Comparison of ENCODE assay signal across 21 cellular contexts in the genomic region with DNA sequence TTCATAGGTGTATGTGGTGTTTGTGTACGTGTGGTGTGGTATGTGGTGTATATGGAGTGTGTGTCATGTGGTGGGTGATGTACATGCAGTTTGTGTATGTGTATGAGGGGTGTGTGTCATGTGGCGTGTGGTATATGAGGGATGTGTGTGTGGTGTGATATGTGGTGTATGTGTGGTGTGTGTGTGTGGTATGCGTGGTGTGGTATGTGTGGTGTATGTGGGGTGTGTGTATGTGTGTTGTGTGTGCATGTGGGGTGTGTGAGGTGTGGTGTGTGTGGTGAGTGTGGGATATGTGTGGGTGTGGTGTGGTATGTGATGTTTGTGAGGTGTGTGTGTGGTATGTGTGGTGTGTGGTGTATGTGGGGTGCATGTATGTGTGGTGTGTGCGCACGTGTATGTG.
DNase-seq lines count a peak whose midpoint lies in the region; ATAC-seq, FAIRE-seq and TF ChIP-seq lines count a peak whose summit lies in the region.
"Had no signal": no experiment of that assay in that cellular context is flagged by ENCODE, and none has a peak within 500 bp of the region (broad histone marks: within the 10 kb centered on the region; RNA-seq: fewer than 3 reads in every experiment).

No MANE protein-coding gene starts in this region.

- H3K4ac ChIP-seq in neuronal stem cell (ENCODE audit: low read length), result no peak overlapping the region

- peak; percentile 94 for FAIRE-seq in bronchial epithelial cell (lab: Jason Lieb, UNC)
- FAIRE-seq: A549, D721Med, G401.6, GM12891, GM19239, H54 had no signal

- H4K91ac ChIP-seq in neuronal stem cell (ENCODE audit: low read depth, low read length, poor library complexity), result no peak overlapping the region

- no peak overlapping the region for H2BK5ac ChIP-seq in neuronal stem cell (ENCODE audit: low read length)

- H3K4me2 ChIP-seq in neuronal stem cell (ENCODE audit: insufficient read depth, low read length, poor library complexity, severe bottlenecking), result no peak overlapping the region
- H3K4me2 ChIP-seq: A549 had no signal

- peaks cover 0 to 3% of the 10 kb centered on the region in 2 donors for H3K4me1 ChIP-seq in neuronal stem cell (ENCODE audit: control insufficient read depth in 2 of 2, insufficient read depth in 1 of 2, low read depth in 1 of 2, low read length in 2 of 2)
- H3K4me1 ChIP-seq: A549, Caco-2 had no signal

- H3K9ac ChIP-seq in neuronal stem cell (ENCODE audit: low read depth, low read length, poor library complexity), result no peak overlapping the region
- H3K9ac ChIP-seq: GM23248 had no signal

- no peak overlapping the region for H3K27ac Mint-ChIP-seq in stimulated activated naive CD8-positive, alpha-beta T cell treated with anti-CD3 and anti-CD28 coated beads, Interleukin-15, amount 100 ng/mL, for 72 hours
- H3K27ac Mint-ChIP-seq: CD4-positive, alpha-beta T cell; HFFc6 had no signal

- no peaks in the 10 kb centered on the region for H3K79me1 ChIP-seq in neuronal stem cell (ENCODE audit: low read depth, low read length)

- H2AFZ ChIP-seq in neuronal stem cell (ENCODE audit: low read length), result no peak overlapping the region
- H2AFZ ChIP-seq: GM23248 had no signal

- H3K4me1 Mint-ChIP-seq in stimulated activated naive CD8-positive, alpha-beta T cell treated with anti-CD3 and anti-CD28 coated beads, Interleukin-15, amount 100 ng/mL, for 72 hours, result no peaks in the 10 kb centered on the region

- no peak overlapping the region for H3K18ac ChIP-seq in neuronal stem cell (ENCODE audit: low read length)

- 100% methylated on average over 1 to 3 of the region's 5 CpGs for WGBS in neuronal stem cell (ENCODE audit: extremely low coverage in 2 of 2, insufficient read length in 2 of 2, insufficient replicate concordance in 1 of 2), 2 donors

- no peak for DNase-seq in stimulated activated naive CD8-positive, alpha-beta T cell treated with anti-CD3 and anti-CD28 coated beads, Interleukin-15, amount 100 ng/mL, for 72 hours
- DNase-seq in stimulated activated naive CD8-positive, alpha-beta T cell treated with anti-CD3 and anti-CD28 coated beads, Interleukin-15, Interleukin-2, amounts not matched to agents 100 U/mL and 50 U/mL, for 24 hours, result no peak
- DNase-seq in bronchial epithelial cell (ENCODE audit: low read depth), result no peak
- no peak for DNase-seq in neuronal stem cell (ENCODE audit: low spot score)
- DNase-seq: AML-193; Caco-2; CD4-positive, alpha-beta T cell; GM23248; HCEC 1CT; HFFc6 had no signal

- H2BK120ac ChIP-seq in neuronal stem cell (ENCODE audit: low read depth, low read length), result no peak overlapping the region

- H2BK12ac ChIP-seq in neuronal stem cell (ENCODE audit: low read length), result no peak overlapping the region

- H3K27ac ChIP-seq in neuronal stem cell (replicated peaks; ENCODE audit: low read length), result no peak overlapping the region
- H3K27ac ChIP-seq: 22Rv1, A549, C4-2B, GM23248 had no signal

- H3K27me3 Mint-ChIP-seq in stimulated activated naive CD8-positive, alpha-beta T cell treated with anti-CD3 and anti-CD28 coated beads, Interleukin-15, amount 100 ng/mL, for 72 hours, result no peaks in the 10 kb centered on the region
- H3K27me3 Mint-ChIP-seq: CD4-positive, alpha-beta T cell had no signal

- no peaks in the 10 kb centered on the region for H3K27me3 ChIP-seq in bronchial epithelial cell (ENCODE audit: control insufficient read depth, insufficient read depth, low read length)
- peaks cover 0 to 6% (median 2%) of the 10 kb centered on the region in 3 experiments for H3K27me3 ChIP-seq in neuronal stem cell (ENCODE audit: control insufficient read depth in 3 of 3, insufficient read depth in 3 of 3, low read depth in 1 of 3, low read length in 3 of 3)

- H2BK15ac ChIP-seq in neuronal stem cell (ENCODE audit: low read length), result no peak overlapping the region

- H3K9me3 Mint-ChIP-seq in stimulated activated naive CD8-positive, alpha-beta T cell treated with anti-CD3 and anti-CD28 coated beads, Interleukin-15, amount 100 ng/mL, for 72 hours, result no peaks in the 10 kb centered on the region
- H3K9me3 Mint-ChIP-seq: CD4-positive, alpha-beta T cell had no signal

- no peak for TF ChIP-seq CTCF in bronchial epithelial cell (IDR thresholded peaks at IDR 0.05; ENCODE audit: insufficient read depth, low read length, severe bottlenecking)

- no peak overlapping the region for H3K4me3 Mint-ChIP-seq in stimulated activated naive CD8-positive, alpha-beta T cell treated with anti-CD3 and anti-CD28 coated beads, Interleukin-15, amount 100 ng/mL, for 72 hours
- H3K4me3 Mint-ChIP-seq: CD4-positive, alpha-beta T cell; HFFc6 had no signal

- no peaks in the 10 kb centered on the region for H3K36me3 ChIP-seq in bronchial epithelial cell (ENCODE audit: control insufficient read depth, insufficient read depth, low read length)
- H3K36me3 ChIP-seq in neuronal stem cell (replicated peaks in 1 of 2; ENCODE audit: control insufficient read depth in 2 of 2, insufficient read depth in 2 of 2, low read length in 2 of 2), result no peaks in the 10 kb centered on the region

- no peak overlapping the region for H3K23ac ChIP-seq in neuronal stem cell (ENCODE audit: low read depth, low read length, poor library complexity)

- H3K14ac ChIP-seq in neuronal stem cell (ENCODE audit: low read length), result peak overlapping the region; percentile 60

- ATAC-seq in stimulated activated naive CD8-positive, alpha-beta T cell treated with anti-CD3 and anti-CD28 coated beads, Interleukin-15, amount 100 ng/mL, for 72 hours, result peak; percentile 23
- ATAC-seq in stimulated activated naive CD8-positive, alpha-beta T cell treated with anti-CD3 and anti-CD28 coated beads, Interleukin-15, Interleukin-2, amounts not matched to agents 100 U/mL and 50 U/mL, for 24 hours, result no peak
- ATAC-seq in HG03108 (IDR thresholded peaks at IDR 0.05; ENCODE audit: unreplicated experiment) (no peak), HG02981 (IDR thresholded peaks at IDR 0.05; ENCODE audit: unreplicated experiment) (no peak), GM21723 (IDR thresholded peaks at IDR 0.05; ENCODE audit: unreplicated experiment) (no peak)
- ATAC-seq: A549 had no signal

- H2AK5ac ChIP-seq in neuronal stem cell (ENCODE audit: low read depth, low read length), result no peak overlapping the region

- H4K8ac ChIP-seq in neuronal stem cell (ENCODE audit: low read depth, low read length), result no peak overlapping the region

- no peak overlapping the region for H3K4me3 ChIP-seq in bronchial epithelial cell (ENCODE audit: low read depth, low read length)
- H3K4me3 ChIP-seq in neuronal stem cell (ENCODE audit: low read length in 2 of 2), result peak overlapping the region in 1 of 2 donors; percentile 20
- H3K4me3 ChIP-seq: A549, GM23248 had no signal

- H3K9me3 ChIP-seq in neuronal stem cell (replicated peaks in 1 of 2; ENCODE audit: control insufficient read depth in 2 of 2, insufficient read depth in 1 of 2, low read depth in 1 of 2, low read length in 2 of 2), result peaks cover 0 to 3% of the 10 kb centered on the region in 2 donors
- H3K9me3 ChIP-seq: A549, Caco-2 had no signal
